ENCODE assay signal across 8 cellular contexts in the genomic region with DNA sequence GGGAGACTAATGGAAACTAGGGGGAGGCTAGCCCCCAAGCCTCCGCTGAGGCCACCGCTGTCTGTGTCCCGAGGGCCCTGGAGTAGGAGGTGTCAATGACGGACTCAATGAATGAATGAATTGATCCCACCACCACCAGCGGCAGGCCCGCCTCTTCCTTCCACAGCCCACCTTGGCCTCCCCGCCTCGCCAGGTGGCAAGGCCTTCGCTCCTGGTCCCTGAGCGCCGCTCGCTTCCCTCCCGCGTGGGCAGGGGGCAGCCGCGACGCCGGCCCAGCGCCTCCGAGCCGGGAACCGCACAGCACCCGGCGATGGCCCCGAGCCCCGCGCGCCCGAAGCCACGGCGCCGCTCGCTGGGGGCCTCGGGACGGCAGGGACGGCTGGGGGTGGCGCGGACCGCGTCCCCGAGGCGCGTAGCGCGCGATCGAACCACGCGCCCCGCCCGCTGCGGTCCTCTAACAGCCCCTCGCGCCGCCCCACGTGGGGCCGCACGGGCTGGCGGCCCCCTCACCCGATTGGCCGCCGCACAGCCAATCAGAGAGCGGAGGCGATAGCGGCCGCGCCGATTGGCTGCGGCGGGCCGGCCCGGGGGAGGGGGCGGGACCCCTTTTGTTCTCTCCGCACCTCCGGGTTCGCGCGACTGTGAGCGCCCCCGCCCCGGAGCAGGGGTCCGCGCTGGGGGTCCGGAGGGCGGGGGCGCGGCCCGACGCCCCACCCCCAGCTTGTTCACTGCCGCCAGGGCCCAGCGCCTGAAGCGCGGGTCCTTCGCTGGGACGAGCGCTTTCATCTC. TPM values are rescaled to one million over a fixed set of nuclear protein-coding genes. Genes with fewer than 3 reads are reported as not detected.
DNase-seq lines count a peak whose midpoint lies in the region; ATAC-seq and TF ChIP-seq lines count a peak whose summit lies in the region.

No MANE protein-coding gene starts in this region.

- no peak overlapping the region for H2AFZ ChIP-seq in H9 (ENCODE audit: low read length)

- H2BK15ac ChIP-seq in H9 (ENCODE audit: low read depth, low read length), result no peak overlapping the region

- H2AK5ac ChIP-seq in H9 (ENCODE audit: insufficient read length, low read length), result no peak overlapping the region

- H3K4me1 Mint-ChIP-seq in H9, result peaks cover 3 to 6% of the 10 kb centered on the region in 2 experiments
- peaks cover 57% of the 10 kb centered on the region for H3K4me1 Mint-ChIP-seq in nephron progenitor cell

- peaks cover 7% of the 10 kb centered on the region for H3K23me2 ChIP-seq in H9 (ENCODE audit: insufficient read length, low read depth, low read length, poor library complexity, severe bottlenecking)

- H2BK120ac ChIP-seq in H9 (ENCODE audit: low read depth, low read length, poor library complexity, severe bottlenecking), result no peak overlapping the region

- no peak overlapping the region for H4K8ac ChIP-seq in H9 (replicated peaks; ENCODE audit: insufficient read length, low read depth, low read length)

- H3K9me3 ChIP-seq in H9 (ENCODE audit: control insufficient read depth, low read depth, low read length), result no peaks in the 10 kb centered on the region
- peaks cover 0 to 4% (median 2%) of the 10 kb centered on the region in 5 donors for H3K9me3 ChIP-seq in subcutaneous abdominal adipose tissue (ENCODE audit: control insufficient read depth in 5 of 5, low read length in 5 of 5)

- no peak overlapping the region for H2BK5ac ChIP-seq in H9 (ENCODE audit: insufficient read length, low read length)

- H2BK12ac ChIP-seq in H9 (ENCODE audit: insufficient read length, low read depth, low read length), result no peak overlapping the region

- no CpG with 5 or more reads among the region's 96 CpGs for WGBS in H9 (ENCODE audit: extremely low coverage, insufficient read length, low lambda C conversion rate)

- H3K9me3 Mint-ChIP-seq in H9 (peaks cover 0 to 3% of the 10 kb centered on the region in 2 experiments; a peak in 2 of 5 replicates), nephron progenitor cell (peaks cover 6% of the 10 kb centered on the region)

- no peak overlapping the region for H2BK20ac ChIP-seq in H9 (ENCODE audit: low read depth, low read length, poor library complexity, severe bottlenecking)

- no peak overlapping the region for H4K5ac ChIP-seq in H9 (ENCODE audit: insufficient read length, low read depth, low read length)

- H3K27me3 Mint-ChIP-seq in H9 (ENCODE audit: low read depth), result peaks cover 71% of the 10 kb centered on the region
- peaks cover 27% of the 10 kb centered on the region for H3K27me3 Mint-ChIP-seq in nephron progenitor cell (ENCODE audit: low read depth, poor library complexity)

- DNase-seq in H9 (peak; percentile 76), NCI-H748 treated with DMSO at 0.1 percent for 48 hours (lab: John Stamatoyannopoulos, UW) (peak; percentile 32), fibroblast of the aortic adventitia (ENCODE audit: low read depth) (peak; percentile 52), nephron progenitor cell (peak; percentile 84), RPMI8226 (no peak)
- peak; percentile 27 for DNase-seq in activated T-helper 9 cell treated with anti-CD3 and anti-CD28 coated beads, Interleukin-2, amount 50 U/mL, for 16 hours (ENCODE audit: low read depth)

- H3K4me2 ChIP-seq in H9 (ENCODE audit: insufficient read depth, insufficient read length, low read length), result peak overlapping the region; percentile 19

- H3K36me3 Mint-ChIP-seq in H9 (ENCODE audit: insufficient read depth in 1 of 3, low read depth in 3 of 3) (no peaks in the 10 kb centered on the region), nephron progenitor cell (ENCODE audit: low read depth) (peaks cover 4% of the 10 kb centered on the region)

- ATAC-seq in HG03460 (IDR thresholded peaks at IDR 0.05; ENCODE audit: unreplicated experiment), result no peak

- H3K4me3 ChIP-seq in fibroblast of the aortic adventitia (ENCODE audit: low read depth, low read length) (peak overlapping the region; percentile 56), subcutaneous abdominal adipose tissue (ENCODE audit: low read depth in 1 of 5, low read length in 5 of 5) (peak overlapping the region; percentile 31 to 66 (median 56))

- H3K79me2 ChIP-seq in H9 (ENCODE audit: insufficient read depth, low read length), result no peaks in the 10 kb centered on the region

- peak overlapping the region; percentile 41 to 74 for H3K4me3 Mint-ChIP-seq in H9
- peak overlapping the region; percentile 69 for H3K4me3 Mint-ChIP-seq in nephron progenitor cell

- no peak overlapping the region for H3K14ac ChIP-seq in H9 (ENCODE audit: insufficient read depth, low read length)

- H3K27me3 ChIP-seq in H9 (ENCODE audit: insufficient read depth, low read length) (peaks cover 12% of the 10 kb centered on the region; the same call in 1 of the 2 replicates), subcutaneous abdominal adipose tissue (ENCODE audit: control insufficient read depth in 5 of 5, insufficient read depth in 4 of 5, low read length in 5 of 5) (peaks cover 0 to 2% (median 0%) of the 10 kb centered on the region in 5 donors)

- TF ChIP-seq CTCF in H9 (conservative IDR thresholded peaks at IDR 0.05), result no peak
- no peak for TF ChIP-seq CTCF in fibroblast of the aortic adventitia (IDR thresholded peaks at IDR 0.05; ENCODE audit: insufficient read depth, low read length)
- no peak for TF ChIP-seq CTCF in nephron progenitor cell (IDR thresholded peaks at IDR 0.05)

- H3K23ac ChIP-seq in H9 (ENCODE audit: insufficient read length, low read depth, low read length), result no peak overlapping the region

- no peak overlapping the region for H3T11ph ChIP-seq in H9 (ENCODE audit: low read length)

- H3K27ac ChIP-seq in H9 (ENCODE audit: insufficient read length, low read depth, low read length) (no peak overlapping the region), subcutaneous abdominal adipose tissue (ENCODE audit: low read depth, low read length) (no peak overlapping the region)

- no peaks in the 10 kb centered on the region for H3K79me1 ChIP-seq in H9 (ENCODE audit: insufficient read depth, low read depth, low read length, poor library complexity, severe bottlenecking)

- H3K4me1 ChIP-seq in H9 (ENCODE audit: insufficient read depth, low read length) (no peaks in the 10 kb centered on the region; the same call in 1 of the 2 replicates), subcutaneous abdominal adipose tissue (ENCODE audit: control insufficient read depth in 5 of 5, insufficient read depth in 5 of 5, low read length in 5 of 5) (peaks cover 0 to 46% (median 42%) of the 10 kb centered on the region in 5 donors)

- no peak overlapping the region for H3K9ac ChIP-seq in H9 (ENCODE audit: extremely low read depth, insufficient read length, low read length)
- H3K9ac ChIP-seq in subcutaneous abdominal adipose tissue (ENCODE audit: low read length in 5 of 5), result peak overlapping the region in 1 of 5 donors; percentile 25

- no peaks in the 10 kb centered on the region for H4K20me1 ChIP-seq in H9 (ENCODE audit: control insufficient read depth, insufficient read depth, insufficient read length)

- H3K4ac ChIP-seq in H9 (ENCODE audit: low read depth, low read length), result no peak overlapping the region

- H3K56ac ChIP-seq in H9 (ENCODE audit: insufficient read length, low read depth, low read length), result no peak overlapping the region

- no peak overlapping the region for H3K18ac ChIP-seq in H9 (ENCODE audit: insufficient read length, low read depth, low read length)

- no peak overlapping the region for H4K91ac ChIP-seq in H9 (ENCODE audit: insufficient read length, low read depth, low read length)

- H3K27ac Mint-ChIP-seq in H9, result no peak overlapping the region
- H3K27ac Mint-ChIP-seq in nephron progenitor cell, result no peak overlapping the region

- H3K36me3 ChIP-seq in subcutaneous abdominal adipose tissue (ENCODE audit: control insufficient read depth in 5 of 5, insufficient read depth in 5 of 5, low read length in 5 of 5), result no peaks in the 10 kb centered on the region

RNA-seq across cellular contexts. Expression of a gene that starts 31.4 kb away (rescaled TPM):
- total RNA-seq in H9 (2021) (4,136 and 4,160 TPM in 2 replicates), fibroblast of the aortic adventitia (ENCODE audit: low replicate concordance) (3,211 and 6,650 TPM in 2 replicates)

RNA-seq across cellular contexts. Expression of a gene that starts 47.0 kb away (rescaled TPM):
- total RNA-seq in H9 (2021) (1.0 and 1.6 TPM in 2 replicates), fibroblast of the aortic adventitia (ENCODE audit: low replicate concordance) (1.3 and 1.8 TPM in 2 replicates)
